In genomic region chr10:119596537-119597404, GRCh38 we compare ENCODE assay signal across 8 cellular contexts. TPM values are rescaled to one million over a fixed set of nuclear protein-coding genes. Genes with fewer than 3 reads are reported as not detected.
A peak's percentile ranks its signal among the peaks of the same experiment; 100 is the strongest.
DNase-seq lines count a peak whose midpoint lies in the region; TF ChIP-seq lines count a peak whose summit lies in the region.

TSS of gene TIAL1 (minus strand) at chr10:119596964. CDS start at chr10:119596465, 499 bp downstream.

- H3K27ac Mint-ChIP-seq in activated naive CD4-positive, alpha-beta T cell treated with anti-CD3 and anti-CD28 coated beads for 36 hours: peak within 1 kb of the TSS; percentile 98

- peak within 1 kb of the TSS; percentile 93 for H3K4me3 ChIP-seq in HFF-Myc (replicated peaks; ENCODE audit: low read depth, low read length)
- H3K4me3 ChIP-seq in neuron (ENCODE audit: low read length): peak within 1 kb of the TSS; percentile 100
- peak within 1 kb of the TSS; percentile 85 to 99 (median 96) for H3K4me3 ChIP-seq in subcutaneous abdominal adipose tissue (ENCODE audit: low read depth in 1 of 5, low read length in 5 of 5)

- H3K4me3 Mint-ChIP-seq in activated naive CD4-positive, alpha-beta T cell treated with anti-CD3 and anti-CD28 coated beads for 36 hours: peak within 1 kb of the TSS; percentile 93

- no peaks in the 10 kb centered on the region for H3K9me3 Mint-ChIP-seq in activated naive CD4-positive, alpha-beta T cell treated with anti-CD3 and anti-CD28 coated beads for 36 hours

- H3K27me3 Mint-ChIP-seq in activated naive CD4-positive, alpha-beta T cell treated with anti-CD3 and anti-CD28 coated beads for 36 hours (ENCODE audit: low read depth): no peaks in the 10 kb centered on the region

- CTCF ChIA-PET in activated naive CD4-positive, alpha-beta T cell treated with anti-CD3 and anti-CD28 coated beads for 36 hours (lab: Charles Lee): interaction anchor here (0.5 to 1.1 kb wide), 3 partner anchors 52 to 100 kb away, joined by 3 to 7 read pairs (median 6); no protein-coding TSS in a partner anchor

- H3K27me3 ChIP-seq in neuron (ENCODE audit: insufficient read depth, low read length) (no peaks in the 10 kb centered on the region), subcutaneous abdominal adipose tissue (ENCODE audit: control insufficient read depth in 5 of 5, insufficient read depth in 4 of 5, low read length in 5 of 5) (no peaks in the 10 kb centered on the region)

- H3K9me3 ChIP-seq in neuron (ENCODE audit: low read length): peaks cover 4% of the 10 kb centered on the region
- H3K9me3 ChIP-seq in subcutaneous abdominal adipose tissue (ENCODE audit: control insufficient read depth in 5 of 5, low read length in 5 of 5): no peaks in the 10 kb centered on the region

- DNase-seq in GM03348 (ENCODE audit: low spot score) (peak; percentile 95), HFF-Myc (ENCODE audit: extremely low read depth, low read depth) (peak; percentile 99), NAMALWA (ENCODE audit: low spot score) (peak; percentile 99), SK-N-DZ (ENCODE audit: low spot score) (peak; percentile 100), foreskin melanocyte (peak; percentile 100)
- DNase-seq in activated naive CD4-positive, alpha-beta T cell treated with anti-CD3 and anti-CD28 coated beads for 36 hours: peak; percentile 98

- TF ChIP-seq CTCF in HFF-Myc (IDR thresholded peaks at IDR 0.05; ENCODE audit: low read depth, low read length, missing control alignments): no peak

- peaks cover 47% of the 10 kb centered on the region for H3K4me1 Mint-ChIP-seq in activated naive CD4-positive, alpha-beta T cell treated with anti-CD3 and anti-CD28 coated beads for 36 hours (ENCODE audit: low read depth)

- H3K4me1 ChIP-seq in neuron (ENCODE audit: insufficient read depth, low read length): peaks cover 40% of the 10 kb centered on the region
- peaks cover 3 to 44% (median 42%) of the 10 kb centered on the region in 5 donors for H3K4me1 ChIP-seq in subcutaneous abdominal adipose tissue (ENCODE audit: control insufficient read depth in 5 of 5, insufficient read depth in 5 of 5, low read length in 5 of 5)

- H3K36me3 ChIP-seq in neuron (ENCODE audit: insufficient read depth, low read length) (peaks cover 5% of the 10 kb centered on the region), subcutaneous abdominal adipose tissue (ENCODE audit: control insufficient read depth in 5 of 5, insufficient read depth in 5 of 5, low read length in 5 of 5) (peaks cover 0 to 6% (median 3%) of the 10 kb centered on the region in 5 donors)

- peak within 1 kb of the TSS; percentile 89 for H2AFZ ChIP-seq in neuron (ENCODE audit: low read depth, low read length)

- H3K27ac ChIP-seq in subcutaneous abdominal adipose tissue (ENCODE audit: low read depth, low read length): peak within 1 kb of the TSS; percentile 97

- peak within 1 kb of the TSS; percentile 48 to 98 (median 89) for H3K9ac ChIP-seq in subcutaneous abdominal adipose tissue (ENCODE audit: low read length in 5 of 5)

- intact Hi-C loops in activated naive CD4-positive, alpha-beta T cell treated with anti-CD3 and anti-CD28 coated beads for 36 hours (cut with micrococcal nuclease): loop anchor here (1.0 to 2.0 kb wide), 14 partner anchors 22 to 841 kb away; partner anchors contain the start of genes EIF3A, GRK5, INPP5F and MCMBP

- H3K36me3 Mint-ChIP-seq in activated naive CD4-positive, alpha-beta T cell treated with anti-CD3 and anti-CD28 coated beads for 36 hours (ENCODE audit: low read depth): peaks cover 39% of the 10 kb centered on the region

RNA-seq across cellular contexts. Expression of gene TIAL1, which starts in this region (rescaled TPM):
- polyA plus RNA-seq in SK-N-DZ (2014; cell fraction: cytosol; rRNA removed): 57.1 and 68.3 TPM in 2 replicates
- 477 and 682 TPM in 2 replicates for polyA plus RNA-seq in SK-N-DZ (2014; cell fraction: nucleus; rRNA removed)
- 100 to 1,000 TPM; 184 to 192 TPM for total RNA-seq in activated naive CD4-positive, alpha-beta T cell treated with anti-CD3 and anti-CD28 coated beads for 36 hours

Comparison
In these comparisons a context has a peak if more than half of its experiments do, and no peak if none do; other contexts are left out.
1. Peak in every context shown above with its lines: DNase-seq, H3K4me3 ChIP-seq and H3K27ac ChIP-seq.